Comparison of ENCODE assay signal across 33 cellular contexts in the genomic region with DNA sequence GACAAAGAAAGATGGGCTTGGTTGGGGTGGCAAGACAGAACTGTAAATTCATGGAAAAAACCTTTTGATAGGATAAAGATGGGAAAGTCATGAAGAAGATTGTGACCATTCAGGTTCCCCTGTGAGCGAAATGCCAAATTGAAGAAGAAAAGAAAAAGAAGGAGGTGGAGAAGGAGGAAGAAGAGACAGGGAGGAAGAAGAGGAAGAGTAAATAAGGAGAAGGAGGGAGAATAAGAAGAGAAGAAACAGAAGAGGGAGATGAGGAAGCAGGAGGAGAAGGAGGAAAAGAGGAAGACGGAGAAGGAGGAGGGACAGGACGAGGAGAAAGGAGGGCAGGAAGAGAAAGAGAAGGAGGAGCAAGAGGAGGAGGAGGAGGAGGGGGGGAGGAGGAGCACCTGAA.
"Had no signal": no experiment of that assay in that cellular context is flagged by ENCODE, and none has a peak within 500 bp of the region (broad histone marks: within the 10 kb centered on the region; RNA-seq: fewer than 3 reads in every experiment).

No MANE protein-coding gene starts in this region.

- DNase-seq: activated effector memory CD4-positive, alpha-beta T cell treated with anti-CD3 and anti-CD28 coated beads, Interleukin-2, amount 50 U/mL, for 16 hours; activated effector memory CD4-positive, alpha-beta T cell treated with Interleukin-2 at 50 U/mL for 16 hours; activated gamma-delta T cell; activated gamma-delta T cell treated with Interleukin-2 at 50 U/mL for 16 hours; activated naive CD4-positive, alpha-beta T cell; activated naive CD4-positive, alpha-beta T cell treated with anti-CD3 and anti-CD28 coated beads for 36 hours; activated naive CD4-positive, alpha-beta T cell treated with anti-CD3 and anti-CD28 coated beads, Interleukin-2, amount 10 ng/mL, durations not matched to agents 7 days and 5 days; activated naive CD4-positive, alpha-beta T cell treated with anti-CD3 and anti-CD28 coated beads, Interleukin-2, amount 50 U/mL, for 16 hours; activated naive CD4-positive, alpha-beta T cell treated with Interleukin-2 at 50 U/mL for 16 hours; activated naive CD8-positive, alpha-beta T cell treated with anti-CD3 and anti-CD28 coated beads for 36 hours; activated naive CD8-positive, alpha-beta T cell treated with anti-CD3 and anti-CD28 coated beads, Interleukin-2, amount 10 ng/mL, durations not matched to agents 7 days and 5 days; activated naive CD8-positive, alpha-beta T cell treated with anti-CD3 and anti-CD28 coated beads, Interleukin-2, amount 50 U/mL, for 24 hours; activated T-cell treated with anti-CD3 and anti-CD28 coated beads, Interleukin-2, amount 50 U/mL, for 24 hours; activated T-cell treated with anti-CD3 and anti-CD28 coated beads, Interleukin-2, amount 50 U/mL, for 4 hours; activated T-cell treated with anti-CD3 and anti-CD28 coated beads, Interleukin-2, amount 50 U/mL, for 48 hours; activated T-cell treated with anti-CD3 and anti-CD28 coated beads, Interleukin-2, amount 50 U/mL, for 72 hours; adrenal gland; amniotic stem cell; amygdala; anterior cingulate cortex; aorta; body of pancreas; brain microvascular endothelial cell; caudate nucleus; central memory CD4-positive, alpha-beta T cell; cerebellar nuclear complex had no signal

- H3K4me1 ChIP-seq: adrenal gland, ascending aorta, body of pancreas, breast epithelium had no signal

- ATAC-seq: activated naive CD4-positive, alpha-beta T cell treated with anti-CD3 and anti-CD28 coated beads, Interleukin-2, amount 50 U/mL, for 72 hours; activated naive CD8-positive, alpha-beta T cell treated with anti-CD3 and anti-CD28 coated beads, Interleukin-2, amount 50 U/mL, for 24 hours; activated T-cell treated with anti-CD3 and anti-CD28 coated beads, Interleukin-2, amount 50 U/mL, for 4 hours; activated T-cell treated with anti-CD3 and anti-CD28 coated beads, Interleukin-2, amount 50 U/mL, for 72 hours; activated T-helper 17 cell treated with anti-CD3 and anti-CD28 coated beads, Interleukin-2, amount 50 U/mL, for 72 hours; body of pancreas had no signal

- H3K27ac ChIP-seq: adrenal gland, ascending aorta, body of pancreas, brain microvascular endothelial cell, breast epithelium, cardiac muscle cell had no signal

- H3K27me3 ChIP-seq: adrenal gland, ascending aorta, body of pancreas, brain microvascular endothelial cell, breast epithelium, cardiac muscle cell had no signal

- H3K36me3 ChIP-seq: adrenal gland, ascending aorta, brain microvascular endothelial cell, breast epithelium, cardiac muscle cell had no signal

- H3K4me3 ChIP-seq: adrenal gland, ascending aorta, body of pancreas, breast epithelium, cardiac muscle cell had no signal

- FAIRE-seq: astrocyte, bronchial epithelial cell had no signal

- H3K9me3 ChIP-seq: adrenal gland, ascending aorta, body of pancreas, breast epithelium had no signal
